13 cellular contexts compared by ENCODE assay signal in genomic region chr7:17139081-17139480, GRCh38.
DNase-seq lines count a peak whose midpoint lies in the region; ATAC-seq, FAIRE-seq and TF ChIP-seq lines count a peak whose summit lies in the region.
"Had no signal": no experiment of that assay in that cellular context is flagged by ENCODE, and none has a peak within 500 bp of the region (broad histone marks: within the 10 kb centered on the region; RNA-seq: fewer than 3 reads in every experiment).

No MANE protein-coding gene starts in this region.

- H3K4me1 Mint-ChIP-seq in Calu3 (ENCODE audit: low read depth, unreplicated experiment) (peaks cover 64% of the 10 kb centered on the region), neural crest cell (peaks cover 20% of the 10 kb centered on the region)

- H3K36me3 ChIP-seq in OCI-LY3 (replicated peaks; ENCODE audit: low read depth, low read length) (no peaks in the 10 kb centered on the region), body of pancreas (replicated peaks in 1 of 2; ENCODE audit: insufficient read depth in 1 of 2, low read depth in 2 of 2) (no peaks in the 10 kb centered on the region)

- no peak overlapping the region for H3K4me3 ChIP-seq in OCI-LY3 (ENCODE audit: low read length)
- H3K4me3 ChIP-seq in body of pancreas = no peak overlapping the region
- H3K4me3 ChIP-seq: dorsolateral prefrontal cortex, psoas muscle had no signal

- CTCF ChIA-PET in Calu3 (lab: Charles Lee) = interaction anchor here (0.6 to 1.9 kb wide), 6 partner anchors 9 to 156 kb away, joined by 3 to 13 read pairs (median 6); no protein-coding TSS in a partner anchor

- peak overlapping the region; percentile 100 for H3K27ac Mint-ChIP-seq in Calu3 (ENCODE audit: unreplicated experiment)
- peak overlapping the region; percentile 1 for H3K27ac Mint-ChIP-seq in neural crest cell (ENCODE audit: unreplicated experiment)

- intact Hi-C loops in Calu3 (cut with micrococcal nuclease; ENCODE audit: unreplicated experiment) = loop anchor here (1.0 to 10.0 kb wide), 4 partner anchors 95 to 383 kb away; partner anchors contain the start of gene AGR2
- intact Hi-C loops in body of pancreas (cut with DNase I) = no loop called here

- H3K27me3 Mint-ChIP-seq in Calu3 (ENCODE audit: unreplicated experiment) (no peaks in the 10 kb centered on the region), neural crest cell (ENCODE audit: low read depth) (no peaks in the 10 kb centered on the region)

- H3K9ac ChIP-seq in OCI-LY3 (ENCODE audit: low read length) = peak overlapping the region; percentile 60

- 47 to 48% methylated on average over 1 of the region's 1 CpG for WGBS in body of pancreas, 2 donors

- peak; percentile 43 for DNase-seq in Calu3
- DNase-seq in body of pancreas = no peak
- no peak for DNase-seq in neural crest cell (ENCODE audit: low read depth, low spot score)
- DNase-seq in GM20000 (ENCODE audit: low spot score) = no peak
- no peak for DNase-seq in GM12892 (ENCODE audit: insufficient read length)
- no peak for DNase-seq in foreskin melanocyte
- DNase-seq: aorta; C1 segment of cervical spinal cord; dorsolateral prefrontal cortex; psoas muscle; stimulated activated CD8-positive, alpha-beta memory T cell treated with anti-CD3 and anti-CD28 coated beads, Interleukin-4, amount 100 ng/mL, for 48 hours had no signal

- no peaks in the 10 kb centered on the region for H3K27me3 ChIP-seq in OCI-LY3 (ENCODE audit: low read depth, low read length)
- H3K27me3 ChIP-seq in body of pancreas = no peaks in the 10 kb centered on the region
- H3K27me3 ChIP-seq: dorsolateral prefrontal cortex had no signal

- peak overlapping the region; percentile 19; the same call in 1 of the 2 replicates for H2AFZ ChIP-seq in OCI-LY3 (ENCODE audit: low read depth, low read length)

- H3K36me3 Mint-ChIP-seq in Calu3 (ENCODE audit: insufficient read depth, unreplicated experiment) (peaks cover 41% of the 10 kb centered on the region), neural crest cell (ENCODE audit: low read depth) (no peaks in the 10 kb centered on the region)

- TF ChIP-seq CTCF in Calu3 (IDR thresholded peaks at IDR 0.05; ENCODE audit: unreplicated experiment) (no peak), OCI-LY3 (IDR thresholded peaks at IDR 0.05; ENCODE audit: low read depth, low read length) (no peak), body of pancreas (IDR thresholded peaks at IDR 0.05) (no peak), neural crest cell (conservative IDR thresholded peaks at IDR 0.05) (no peak), GM20000 (IDR thresholded peaks at IDR 0.05; ENCODE audit: extremely low read depth, missing control alignments) (no peak)

- H3K9me3 Mint-ChIP-seq in Calu3 (ENCODE audit: low read depth, unreplicated experiment) (no peaks in the 10 kb centered on the region), neural crest cell (no peaks in the 10 kb centered on the region)

- peak overlapping the region; percentile 25 for H3K4me3 Mint-ChIP-seq in Calu3 (ENCODE audit: low read depth, unreplicated experiment)
- no peak overlapping the region for H3K4me3 Mint-ChIP-seq in neural crest cell

- peak; percentile 38 for ATAC-seq in body of pancreas
- ATAC-seq: psoas muscle, Right ventricle myocardium inferior had no signal

- peak overlapping the region; percentile 57 for H3K4me2 ChIP-seq in OCI-LY3 (ENCODE audit: low read length)

- BruUV-seq in Calu3 (replicated peaks; lab: Mats Ljungman, UMichigan) = no TSS peak

- TF ChIP-seq POLR2A in body of pancreas (IDR thresholded peaks at IDR 0.05) (no peak), GM12892 (IDR thresholded peaks at IDR 0.05; ENCODE audit: low read depth, low read length) (no peak)

- H4K20me1 ChIP-seq in OCI-LY3 (ENCODE audit: insufficient read depth, low read length) = no peaks in the 10 kb centered on the region

- H3K4me1 ChIP-seq in OCI-LY3 (ENCODE audit: low read length) = peaks cover 90% of the 10 kb centered on the region
- H3K4me1 ChIP-seq in body of pancreas = peaks cover 16% of the 10 kb centered on the region

- H3K9me3 ChIP-seq in OCI-LY3 (ENCODE audit: insufficient read depth, low read length) (no peaks in the 10 kb centered on the region), body of pancreas (no peaks in the 10 kb centered on the region)
- H3K9me3 ChIP-seq: psoas muscle had no signal

- H3K27ac ChIP-seq in OCI-LY3 (ENCODE audit: low read length) (peak overlapping the region; percentile 100), body of pancreas (peak overlapping the region in 1 of 4 donors; percentile 21)
- H3K27ac ChIP-seq: dorsolateral prefrontal cortex, psoas muscle had no signal

- peaks cover 29% of the 10 kb centered on the region for H3K79me2 ChIP-seq in OCI-LY3 (ENCODE audit: low read length)

- no peak for FAIRE-seq in GM12892 (lab: Jason Lieb, UNC)
